Comparison of ENCODE assay signal across 12 cellular contexts in the genomic region with DNA sequence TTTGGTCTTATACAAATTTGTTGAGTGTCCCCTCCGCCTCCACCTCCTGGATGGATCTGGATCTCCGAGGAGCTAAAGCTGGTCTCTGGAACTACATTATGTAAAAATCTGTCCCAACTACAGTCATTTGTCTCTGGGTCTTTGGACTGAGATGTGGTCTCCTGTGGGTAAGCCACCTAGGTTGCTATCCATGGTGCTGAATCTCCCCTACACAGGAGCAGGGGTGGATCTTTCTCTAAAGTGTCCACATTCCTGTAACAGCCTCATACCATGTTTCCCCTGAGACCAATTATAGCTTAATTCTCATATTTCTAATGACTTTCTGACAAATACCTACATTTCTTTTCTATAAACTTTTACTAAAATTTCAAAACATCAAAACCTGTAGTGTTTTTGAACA.
DNase-seq lines count a peak whose midpoint lies in the region; ATAC-seq, FAIRE-seq and TF ChIP-seq lines count a peak whose summit lies in the region.
"Had no signal": no experiment of that assay in that cellular context is flagged by ENCODE, and none has a peak within 500 bp of the region (broad histone marks: within the 10 kb centered on the region; RNA-seq: fewer than 3 reads in every experiment).

No MANE protein-coding gene starts in this region.

- no peaks in the 10 kb centered on the region for H3K79me2 ChIP-seq in mesendoderm (ENCODE audit: control insufficient read depth, insufficient read depth, low read length)

- no peak overlapping the region for H3K56ac ChIP-seq in mesendoderm (ENCODE audit: low read length)

- no peak overlapping the region for H3K4me3 Mint-ChIP-seq in activated CD8-positive, alpha-beta T cell treated with anti-CD3 and anti-CD28 coated beads, Interleukin-2, amount 10 ng/mL, durations not matched to agents 7 days and 5 days

- H3K4ac ChIP-seq in mesendoderm (ENCODE audit: low read depth, low read length) = no peak overlapping the region

- no peaks in the 10 kb centered on the region for H3K9me3 ChIP-seq in kidney (ENCODE audit: control insufficient read depth in 1 of 2, low read length in 2 of 2)

- DNase-seq in GM10248 (ENCODE audit: extremely low spot score) (peak; percentile 8), HT-29 (ENCODE audit: low spot score) (peak; percentile 25), mesendoderm (peak; percentile 71), kidney (no peak), MV-4-11 (lab: John Stamatoyannopoulos, UW) (no peak)
- peak; percentile 40 for DNase-seq in activated CD8-positive, alpha-beta T cell treated with anti-CD3 and anti-CD28 coated beads, Interleukin-2, amount 10 ng/mL, durations not matched to agents 7 days and 5 days
- DNase-seq: NCI-H1092, SIG-M5 had no signal

- H3K27ac Mint-ChIP-seq in activated CD8-positive, alpha-beta T cell treated with anti-CD3 and anti-CD28 coated beads, Interleukin-2, amount 10 ng/mL, durations not matched to agents 7 days and 5 days = no peak overlapping the region

- H3K36me3 ChIP-seq in mesendoderm (ENCODE audit: control insufficient read depth, insufficient read depth, low read length) (no peaks in the 10 kb centered on the region), kidney (ENCODE audit: control insufficient read depth in 1 of 2, insufficient read depth in 2 of 2, low read length in 2 of 2) (no peaks in the 10 kb centered on the region)

- no peak for ATAC-seq in activated CD8-positive, alpha-beta T cell treated with anti-CD3 and anti-CD28 coated beads, Interleukin-2, amount 10 ng/mL, durations not matched to agents 7 days and 5 days
- no peak for ATAC-seq in GM19452 (IDR thresholded peaks at IDR 0.05; ENCODE audit: unreplicated experiment)
- no peak for ATAC-seq in GM18907 (IDR thresholded peaks at IDR 0.05; ENCODE audit: unreplicated experiment)

- no peak overlapping the region for H2BK15ac ChIP-seq in mesendoderm (replicated peaks; ENCODE audit: low read depth)

- no peak overlapping the region for H4K5ac ChIP-seq in mesendoderm (ENCODE audit: low read length)

- H2BK120ac ChIP-seq in mesendoderm (ENCODE audit: low read depth, low read length) = no peak overlapping the region

- FAIRE-seq in kidney (lab: Jason Lieb, UNC) = no peak
- FAIRE-seq: bronchial epithelial cell, G401.6 had no signal

- no peak overlapping the region for H4K8ac ChIP-seq in mesendoderm (ENCODE audit: low read depth, low read length)

- H3K27me3 ChIP-seq in mesendoderm (ENCODE audit: insufficient read depth, low read length, poor library complexity) = no peaks in the 10 kb centered on the region

- no peak for TF ChIP-seq CTCF in GM10248 (IDR thresholded peaks at IDR 0.05; ENCODE audit: control extremely low read depth, extremely low read depth, low read depth, missing control alignments)
- TF ChIP-seq CTCF in kidney (IDR thresholded peaks at IDR 0.05; ENCODE audit: borderline replicate concordance, extremely low read depth, insufficient read depth) = no peak

- H3K4me2 ChIP-seq in mesendoderm (ENCODE audit: low read length) = no peak overlapping the region

- no peaks in the 10 kb centered on the region for H3K27me3 Mint-ChIP-seq in activated CD8-positive, alpha-beta T cell treated with anti-CD3 and anti-CD28 coated beads, Interleukin-2, amount 10 ng/mL, durations not matched to agents 7 days and 5 days (ENCODE audit: low read depth)

- no peak overlapping the region for H3K4me3 ChIP-seq in mesendoderm (ENCODE audit: low read length)
- H3K4me3 ChIP-seq in kidney (ENCODE audit: low read length in 2 of 2) = no peak overlapping the region

- CTCF ChIA-PET in GM10248 (lab: Yijun Ruan, JAX) = interaction anchor here (1.9 kb wide), 1 partner anchor 14 kb away, joined by 5 read pairs; no protein-coding TSS in a partner anchor
- CTCF ChIA-PET in activated CD8-positive, alpha-beta T cell treated with anti-CD3 and anti-CD28 coated beads, Interleukin-2, amount 10 ng/mL, durations not matched to agents 7 days and 5 days (lab: Charles Lee) = no interaction called here

- H3K36me3 Mint-ChIP-seq in activated CD8-positive, alpha-beta T cell treated with anti-CD3 and anti-CD28 coated beads, Interleukin-2, amount 10 ng/mL, durations not matched to agents 7 days and 5 days (ENCODE audit: low read depth) = no peaks in the 10 kb centered on the region

- no peak overlapping the region for H2AK5ac ChIP-seq in mesendoderm (ENCODE audit: low read length)

- H3K4me1 ChIP-seq in mesendoderm (ENCODE audit: control insufficient read depth, low read depth, low read length) (no peaks in the 10 kb centered on the region), kidney (ENCODE audit: control insufficient read depth in 1 of 2, insufficient read depth in 1 of 2, low read depth in 1 of 2, low read length in 2 of 2) (no peaks in the 10 kb centered on the region)

- no peak overlapping the region for H3K18ac ChIP-seq in mesendoderm (ENCODE audit: low read length)

- H3K9me3 Mint-ChIP-seq in activated CD8-positive, alpha-beta T cell treated with anti-CD3 and anti-CD28 coated beads, Interleukin-2, amount 10 ng/mL, durations not matched to agents 7 days and 5 days (ENCODE audit: insufficient read depth) = no peaks in the 10 kb centered on the region

- no CpG with 5 or more reads among the region's 2 CpGs for WGBS in mesendoderm (ENCODE audit: extremely low coverage, insufficient coverage, low lambda C conversion rate)

- H3K4me1 Mint-ChIP-seq in activated CD8-positive, alpha-beta T cell treated with anti-CD3 and anti-CD28 coated beads, Interleukin-2, amount 10 ng/mL, durations not matched to agents 7 days and 5 days (ENCODE audit: low read depth) = no peaks in the 10 kb centered on the region

- H3K27ac ChIP-seq in mesendoderm (ENCODE audit: low read depth, low read length) (no peak overlapping the region), kidney (ENCODE audit: low read depth in 2 of 2, low read length in 2 of 2) (no peak overlapping the region)

- POLR2A ChIA-PET in GM10248 (lab: Yijun Ruan, JAX) = no interaction called here
- POLR2A ChIA-PET in activated CD8-positive, alpha-beta T cell treated with anti-CD3 and anti-CD28 coated beads, Interleukin-2, amount 10 ng/mL, durations not matched to agents 7 days and 5 days (lab: Charles Lee) = no interaction called here

- H3K23ac ChIP-seq in mesendoderm (ENCODE audit: low read length) = no peak overlapping the region

- no peak overlapping the region for H2BK5ac ChIP-seq in mesendoderm (ENCODE audit: low read length)

- no peaks in the 10 kb centered on the region for H3K79me1 ChIP-seq in mesendoderm (ENCODE audit: low read length)

- intact Hi-C loops in kidney (cut with DNase I) = no loop called here

- H3K9ac ChIP-seq in mesendoderm (ENCODE audit: low read length) (no peak overlapping the region), kidney (ENCODE audit: low read length in 2 of 2) (no peak overlapping the region)

Comparison
In these comparisons a context has a peak if more than half of its experiments do, and no peak if none do; other contexts are left out.
1. DNase-seq: peak in GM10248 (single experiment), HT-29 (single experiment), activated CD8-positive, alpha-beta T cell treated with anti-CD3 and anti-CD28 coated beads, Interleukin-2, amount 10 ng/mL, durations not matched to agents 7 days and 5 days (single experiment) and mesendoderm (single experiment); none in kidney (single experiment) and MV-4-11 (single experiment).